1 cellular context compared by ENCODE assay signal in genomic region chr15:48242531-48242930, GRCh38.
TF ChIP-seq lines count a peak whose summit lies in the region.

No MANE protein-coding gene starts in this region.

TF ChIP-seq in GM23338, 12 proteins besides CTCF, POLR2A, EP300 and RAD21 (continued from another document):
- TF ChIP-seq, protein P1, sequence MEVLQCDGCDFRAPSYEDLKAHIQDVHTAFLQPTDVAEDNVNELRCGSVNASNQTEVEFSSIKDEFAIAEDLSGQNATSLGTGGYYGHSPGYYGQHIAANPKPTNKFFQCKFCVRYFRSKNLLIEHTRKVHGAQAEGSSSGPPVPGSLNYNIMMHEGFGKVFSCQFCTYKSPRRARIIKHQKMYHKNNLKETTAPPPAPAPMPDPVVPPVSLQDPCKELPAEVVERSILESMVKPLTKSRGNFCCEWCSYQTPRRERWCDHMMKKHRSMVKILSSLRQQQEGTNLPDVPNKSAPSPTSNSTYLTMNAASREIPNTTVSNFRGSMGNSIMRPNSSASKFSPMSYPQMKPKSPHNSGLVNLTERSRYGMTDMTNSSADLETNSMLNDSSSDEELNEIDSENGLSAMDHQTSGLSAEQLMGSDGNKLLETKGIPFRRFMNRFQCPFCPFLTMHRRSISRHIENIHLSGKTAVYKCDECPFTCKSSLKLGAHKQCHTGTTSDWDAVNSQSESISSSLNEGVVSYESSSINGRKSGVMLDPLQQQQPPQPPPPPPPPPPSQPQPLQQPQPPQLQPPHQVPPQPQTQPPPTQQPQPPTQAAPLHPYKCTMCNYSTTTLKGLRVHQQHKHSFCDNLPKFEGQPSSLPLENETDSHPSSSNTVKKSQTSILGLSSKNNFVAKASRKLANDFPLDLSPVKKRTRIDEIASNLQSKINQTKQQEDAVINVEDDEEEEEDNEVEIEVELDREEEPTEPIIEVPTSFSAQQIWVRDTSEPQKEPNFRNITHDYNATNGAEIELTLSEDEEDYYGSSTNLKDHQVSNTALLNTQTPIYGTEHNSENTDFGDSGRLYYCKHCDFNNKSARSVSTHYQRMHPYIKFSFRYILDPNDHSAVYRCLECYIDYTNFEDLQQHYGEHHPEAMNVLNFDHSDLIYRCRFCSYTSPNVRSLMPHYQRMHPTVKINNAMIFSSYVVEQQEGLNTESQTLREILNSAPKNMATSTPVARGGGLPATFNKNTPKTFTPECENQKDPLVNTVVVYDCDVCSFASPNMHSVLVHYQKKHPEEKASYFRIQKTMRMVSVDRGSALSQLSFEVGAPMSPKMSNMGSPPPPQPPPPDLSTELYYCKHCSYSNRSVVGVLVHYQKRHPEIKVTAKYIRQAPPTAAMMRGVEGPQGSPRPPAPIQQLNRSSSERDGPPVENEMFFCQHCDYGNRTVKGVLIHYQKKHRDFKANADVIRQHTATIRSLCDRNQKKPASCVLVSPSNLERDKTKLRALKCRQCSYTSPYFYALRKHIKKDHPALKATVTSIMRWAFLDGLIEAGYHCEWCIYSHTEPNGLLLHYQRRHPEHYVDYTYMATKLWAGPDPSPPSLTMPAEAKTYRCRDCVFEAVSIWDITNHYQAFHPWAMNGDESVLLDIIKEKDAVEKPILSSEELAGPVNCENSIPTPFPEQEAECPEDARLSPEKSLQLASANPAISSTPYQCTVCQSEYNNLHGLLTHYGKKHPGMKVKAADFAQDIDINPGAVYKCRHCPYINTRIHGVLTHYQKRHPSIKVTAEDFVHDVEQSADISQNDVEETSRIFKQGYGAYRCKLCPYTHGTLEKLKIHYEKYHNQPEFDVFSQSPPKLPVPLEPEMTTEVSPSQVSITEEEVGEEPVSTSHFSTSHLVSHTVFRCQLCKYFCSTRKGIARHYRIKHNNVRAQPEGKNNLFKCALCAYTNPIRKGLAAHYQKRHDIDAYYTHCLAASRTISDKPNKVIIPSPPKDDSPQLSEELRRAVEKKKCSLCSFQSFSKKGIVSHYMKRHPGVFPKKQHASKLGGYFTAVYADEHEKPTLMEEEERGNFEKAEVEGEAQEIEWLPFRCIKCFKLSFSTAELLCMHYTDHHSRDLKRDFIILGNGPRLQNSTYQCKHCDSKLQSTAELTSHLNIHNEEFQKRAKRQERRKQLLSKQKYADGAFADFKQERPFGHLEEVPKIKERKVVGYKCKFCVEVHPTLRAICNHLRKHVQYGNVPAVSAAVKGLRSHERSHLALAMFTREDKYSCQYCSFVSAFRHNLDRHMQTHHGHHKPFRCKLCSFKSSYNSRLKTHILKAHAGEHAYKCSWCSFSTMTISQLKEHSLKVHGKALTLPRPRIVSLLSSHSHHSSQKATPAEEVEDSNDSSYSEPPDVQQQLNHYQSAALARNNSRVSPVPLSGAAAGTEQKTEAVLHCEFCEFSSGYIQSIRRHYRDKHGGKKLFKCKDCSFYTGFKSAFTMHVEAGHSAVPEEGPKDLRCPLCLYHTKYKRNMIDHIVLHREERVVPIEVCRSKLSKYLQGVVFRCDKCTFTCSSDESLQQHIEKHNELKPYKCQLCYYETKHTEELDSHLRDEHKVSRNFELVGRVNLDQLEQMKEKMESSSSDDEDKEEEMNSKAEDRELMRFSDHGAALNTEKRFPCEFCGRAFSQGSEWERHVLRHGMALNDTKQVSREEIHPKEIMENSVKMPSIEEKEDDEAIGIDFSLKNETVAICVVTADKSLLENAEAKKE (CRISPR knock-in tag; IDR thresholded peaks at IDR 0.05), result no peak
- TF ChIP-seq STAT1 (IDR thresholded peaks at IDR 0.05; ENCODE audit: unreplicated experiment), result no peak
- no peak for TF ChIP-seq EZH2 (IDR thresholded peaks at IDR 0.05; ENCODE audit: low read depth, unreplicated experiment)
- no peak for TF ChIP-seq JUNB (IDR thresholded peaks at IDR 0.05; ENCODE audit: unreplicated experiment)
- TF ChIP-seq, protein P2, sequence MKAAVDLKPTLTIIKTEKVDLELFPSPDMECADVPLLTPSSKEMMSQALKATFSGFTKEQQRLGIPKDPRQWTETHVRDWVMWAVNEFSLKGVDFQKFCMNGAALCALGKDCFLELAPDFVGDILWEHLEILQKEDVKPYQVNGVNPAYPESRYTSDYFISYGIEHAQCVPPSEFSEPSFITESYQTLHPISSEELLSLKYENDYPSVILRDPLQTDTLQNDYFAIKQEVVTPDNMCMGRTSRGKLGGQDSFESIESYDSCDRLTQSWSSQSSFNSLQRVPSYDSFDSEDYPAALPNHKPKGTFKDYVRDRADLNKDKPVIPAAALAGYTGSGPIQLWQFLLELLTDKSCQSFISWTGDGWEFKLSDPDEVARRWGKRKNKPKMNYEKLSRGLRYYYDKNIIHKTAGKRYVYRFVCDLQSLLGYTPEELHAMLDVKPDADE (IDR thresholded peaks at IDR 0.05), result no peak
- no peak for TF ChIP-seq CREB1 (CRISPR knock-in tag; IDR thresholded peaks at IDR 0.05; ENCODE audit: low read depth)
- TF ChIP-seq NANOG (IDR thresholded peaks at IDR 0.05; ENCODE audit: borderline replicate concordance), result no peak
- no peak for TF ChIP-seq ZNF114 (CRISPR knock-in tag; IDR thresholded peaks at IDR 0.05)
TF ChIP-seq in GM23338: peak in this region for 0.
